Comparison of ENCODE assay signal across 18 cellular contexts in genomic region chrX:109638158-109638557, GRCh38. TPM values are rescaled to one million over a fixed set of nuclear protein-coding genes. Genes with fewer than 3 reads are reported as not detected.
DNase-seq lines count a peak whose midpoint lies in the region; ATAC-seq and FAIRE-seq lines count a peak whose summit lies in the region.
"Had no signal": no experiment of that assay in that cellular context is flagged by ENCODE, and none has a peak within 500 bp of the region (broad histone marks: within the 10 kb centered on the region; RNA-seq: fewer than 3 reads in every experiment).

No MANE protein-coding gene starts in this region.

- no peaks in the 10 kb centered on the region for H3K9me3 ChIP-seq in CD4-positive, CD25-positive, alpha-beta regulatory T cell (ENCODE audit: control insufficient read depth in 2 of 2, low read length in 2 of 2)
- H3K9me3 ChIP-seq: BLaER1 had no signal

- H3K4me1 Mint-ChIP-seq in activated CD4-positive, alpha-beta T cell treated with anti-CD3 and anti-CD28 coated beads, Interleukin-2, amount 10 ng/mL, durations not matched to agents 7 days and 5 days = peaks cover 23% of the 10 kb centered on the region
- H3K4me1 Mint-ChIP-seq in activated T-cell treated with anti-CD3 and anti-CD28 coated beads, Interleukin-2, amount 50 U/mL, for 72 hours (ENCODE audit: low read depth) = no peaks in the 10 kb centered on the region
- peaks cover 10 to 20% (median 14%) of the 10 kb centered on the region in 4 donors for H3K4me1 Mint-ChIP-seq in CD4-positive, CD25-positive, alpha-beta regulatory T cell
- H3K4me1 Mint-ChIP-seq in activated T-helper 1 cell treated with anti-CD3 and anti-CD28 coated beads, Interleukin-12 subunit alpha, Interleukin-12 subunit beta, Interleukin-2, Interleukin-4 antibody, amounts not matched to agents 30 ng/mL and 10 ng/mL and 1 ng/mL, durations not matched to agents 14 hours and 24 hours and 36 hours (ENCODE audit: low read depth) = peaks cover 26% of the 10 kb centered on the region
- H3K4me1 Mint-ChIP-seq: CD14-positive monocyte, H9 had no signal

- no peak for FAIRE-seq in GM19239 (lab: Jason Lieb, UNC)
- FAIRE-seq: H1, HepG2 had no signal

- DNase-seq in activated CD4-positive, alpha-beta T cell treated with anti-CD3 and anti-CD28 coated beads, Interleukin-2, amount 10 ng/mL, durations not matched to agents 7 days and 5 days = no peak
- no peak for DNase-seq in activated CD4-positive, alpha-beta T cell treated with anti-CD3 and anti-CD28 coated beads for 1 hour
- DNase-seq in activated T-cell treated with anti-CD3 and anti-CD28 coated beads, Interleukin-2, amount 50 U/mL, for 72 hours = no peak
- no peak for DNase-seq in activated T-cell treated with anti-CD3 and anti-CD28 coated beads, Interleukin-2, amount 50 U/mL, for 1 hour
- peak in 1 of 3 donors; percentile 59 for DNase-seq in CD4-positive, CD25-positive, alpha-beta regulatory T cell
- DNase-seq in activated T-helper 1 cell treated with anti-CD3 and anti-CD28 coated beads, Interleukin-12 subunit alpha, Interleukin-12 subunit beta, Interleukin-2, Interleukin-4 antibody, amounts not matched to agents 30 ng/mL and 10 ng/mL and 1 ng/mL, durations not matched to agents 14 hours and 24 hours and 36 hours (ENCODE audit: low spot score) = no peak
- no peak for DNase-seq in GM19239 (ENCODE audit: insufficient read length, low spot score)
- DNase-seq: 8988T; Calu3; CD8-positive, alpha-beta T cell; DMS79 treated with DMSO at 0.1 percent for 48 hours; GF-D8; H9 had no signal

- H3K9me3 Mint-ChIP-seq in activated CD4-positive, alpha-beta T cell treated with anti-CD3 and anti-CD28 coated beads, Interleukin-2, amount 10 ng/mL, durations not matched to agents 7 days and 5 days = peaks cover 3% of the 10 kb centered on the region
- no peaks in the 10 kb centered on the region for H3K9me3 Mint-ChIP-seq in activated T-cell treated with anti-CD3 and anti-CD28 coated beads, Interleukin-2, amount 50 U/mL, for 72 hours
- H3K9me3 Mint-ChIP-seq in CD4-positive, CD25-positive, alpha-beta regulatory T cell = peaks cover 0 to 2% (median 0%) of the 10 kb centered on the region in 7 donors
- no peaks in the 10 kb centered on the region for H3K9me3 Mint-ChIP-seq in activated T-helper 1 cell treated with anti-CD3 and anti-CD28 coated beads, Interleukin-12 subunit alpha, Interleukin-12 subunit beta, Interleukin-2, Interleukin-4 antibody, amounts not matched to agents 30 ng/mL and 10 ng/mL and 1 ng/mL, durations not matched to agents 14 hours and 24 hours and 36 hours
- H3K9me3 Mint-ChIP-seq: CD8-positive, alpha-beta T cell; H9 had no signal

- H3K27ac Mint-ChIP-seq in activated CD4-positive, alpha-beta T cell treated with anti-CD3 and anti-CD28 coated beads, Interleukin-2, amount 10 ng/mL, durations not matched to agents 7 days and 5 days = peak overlapping the region; percentile 80
- peak overlapping the region; percentile 44 for H3K27ac Mint-ChIP-seq in activated T-cell treated with anti-CD3 and anti-CD28 coated beads, Interleukin-2, amount 50 U/mL, for 72 hours
- peak overlapping the region in 1 of 3 donors; percentile 60 for H3K27ac Mint-ChIP-seq in CD4-positive, CD25-positive, alpha-beta regulatory T cell
- H3K27ac Mint-ChIP-seq in activated T-helper 1 cell treated with anti-CD3 and anti-CD28 coated beads, Interleukin-12 subunit alpha, Interleukin-12 subunit beta, Interleukin-2, Interleukin-4 antibody, amounts not matched to agents 30 ng/mL and 10 ng/mL and 1 ng/mL, durations not matched to agents 14 hours and 24 hours and 36 hours = peak overlapping the region; percentile 76
- H3K27ac Mint-ChIP-seq: CD14-positive monocyte; CD8-positive, alpha-beta T cell; H9 had no signal

- CTCF ChIA-PET in activated CD4-positive, alpha-beta T cell treated with anti-CD3 and anti-CD28 coated beads, Interleukin-2, amount 10 ng/mL, durations not matched to agents 7 days and 5 days (lab: Charles Lee) = interaction anchor here (0.6 kb wide), 1 partner anchor 1476 kb away, joined by 4 read pairs; no protein-coding TSS in a partner anchor

- peak overlapping the region; percentile 34 for H3K4me3 ChIP-seq in CD4-positive, CD25-positive, alpha-beta regulatory T cell (ENCODE audit: low read depth, low read length)
- H3K4me3 ChIP-seq: BLaER1 had no signal

- no peak overlapping the region for H3K4me3 Mint-ChIP-seq in activated CD4-positive, alpha-beta T cell treated with anti-CD3 and anti-CD28 coated beads, Interleukin-2, amount 10 ng/mL, durations not matched to agents 7 days and 5 days
- H3K4me3 Mint-ChIP-seq in activated T-cell treated with anti-CD3 and anti-CD28 coated beads, Interleukin-2, amount 50 U/mL, for 72 hours = no peak overlapping the region
- H3K4me3 Mint-ChIP-seq in CD4-positive, CD25-positive, alpha-beta regulatory T cell = no peak overlapping the region
- peak overlapping the region; percentile 39 for H3K4me3 Mint-ChIP-seq in activated T-helper 1 cell treated with anti-CD3 and anti-CD28 coated beads, Interleukin-12 subunit alpha, Interleukin-12 subunit beta, Interleukin-2, Interleukin-4 antibody, amounts not matched to agents 30 ng/mL and 10 ng/mL and 1 ng/mL, durations not matched to agents 14 hours and 24 hours and 36 hours
- H3K4me3 Mint-ChIP-seq: CD14-positive monocyte; CD8-positive, alpha-beta T cell; H9 had no signal

- H3K27me3 Mint-ChIP-seq in activated CD4-positive, alpha-beta T cell treated with anti-CD3 and anti-CD28 coated beads, Interleukin-2, amount 10 ng/mL, durations not matched to agents 7 days and 5 days = no peaks in the 10 kb centered on the region
- peaks cover 9% of the 10 kb centered on the region for H3K27me3 Mint-ChIP-seq in activated T-cell treated with anti-CD3 and anti-CD28 coated beads, Interleukin-2, amount 50 U/mL, for 72 hours (ENCODE audit: low read depth)
- no peaks in the 10 kb centered on the region for H3K27me3 Mint-ChIP-seq in CD4-positive, CD25-positive, alpha-beta regulatory T cell
- no peaks in the 10 kb centered on the region for H3K27me3 Mint-ChIP-seq in activated T-helper 1 cell treated with anti-CD3 and anti-CD28 coated beads, Interleukin-12 subunit alpha, Interleukin-12 subunit beta, Interleukin-2, Interleukin-4 antibody, amounts not matched to agents 30 ng/mL and 10 ng/mL and 1 ng/mL, durations not matched to agents 14 hours and 24 hours and 36 hours (ENCODE audit: insufficient read depth)

- H3K36me3 Mint-ChIP-seq in activated CD4-positive, alpha-beta T cell treated with anti-CD3 and anti-CD28 coated beads, Interleukin-2, amount 10 ng/mL, durations not matched to agents 7 days and 5 days (ENCODE audit: low read depth) = peaks cover 18% of the 10 kb centered on the region
- H3K36me3 Mint-ChIP-seq in activated T-cell treated with anti-CD3 and anti-CD28 coated beads, Interleukin-2, amount 50 U/mL, for 72 hours (ENCODE audit: insufficient read depth in 2 of 2) = peaks cover 0 to 2% of the 10 kb centered on the region in 2 donors
- H3K36me3 Mint-ChIP-seq in CD4-positive, CD25-positive, alpha-beta regulatory T cell = no peaks in the 10 kb centered on the region
- peaks cover 26% of the 10 kb centered on the region for H3K36me3 Mint-ChIP-seq in activated T-helper 1 cell treated with anti-CD3 and anti-CD28 coated beads, Interleukin-12 subunit alpha, Interleukin-12 subunit beta, Interleukin-2, Interleukin-4 antibody, amounts not matched to agents 30 ng/mL and 10 ng/mL and 1 ng/mL, durations not matched to agents 14 hours and 24 hours and 36 hours (ENCODE audit: low read depth)

- peaks cover 3% of the 10 kb centered on the region for H3K36me3 ChIP-seq in CD4-positive, CD25-positive, alpha-beta regulatory T cell (ENCODE audit: control insufficient read depth, insufficient read depth, low read length)
- H3K36me3 ChIP-seq: BLaER1 had no signal

- no peak for ATAC-seq in activated T-cell treated with anti-CD3 and anti-CD28 coated beads, Interleukin-2, amount 50 U/mL, for 72 hours (replicated peaks in 1 of 2)
- ATAC-seq in CD4-positive, CD25-positive, alpha-beta regulatory T cell (ENCODE audit: low read depth in 2 of 2) = peak in 1 of 2 donors; percentile 52
- ATAC-seq in GM19467 (IDR thresholded peaks at IDR 0.05; ENCODE audit: unreplicated experiment) = no peak
- ATAC-seq: CD8-positive, alpha-beta T cell; HepG2 had no signal

- POLR2A ChIA-PET in activated CD4-positive, alpha-beta T cell treated with anti-CD3 and anti-CD28 coated beads, Interleukin-2, amount 10 ng/mL, durations not matched to agents 7 days and 5 days (lab: Charles Lee) = no interaction called here

- intact Hi-C loops in activated T-helper 1 cell treated with anti-CD3 and anti-CD28 coated beads, Interleukin-12 subunit alpha, Interleukin-12 subunit beta, Interleukin-2, Interleukin-4 antibody, amounts not matched to agents 30 ng/mL and 10 ng/mL and 1 ng/mL, durations not matched to agents 14 hours and 24 hours and 36 hours (cut with micrococcal nuclease) = loop anchor here (5.0 kb wide), 1 partner anchor 101 kb away; the partner anchor contains the start of gene NXT2

- H3K27me3 ChIP-seq in CD4-positive, CD25-positive, alpha-beta regulatory T cell (ENCODE audit: control insufficient read depth, insufficient read depth, low read length) = no peaks in the 10 kb centered on the region

- peaks cover 6% of the 10 kb centered on the region for H3K4me1 ChIP-seq in CD4-positive, CD25-positive, alpha-beta regulatory T cell (ENCODE audit: control insufficient read depth, insufficient read depth, low read length, poor library complexity, severe bottlenecking)
- H3K4me1 ChIP-seq: BLaER1 had no signal

- H3K27ac ChIP-seq in CD4-positive, CD25-positive, alpha-beta regulatory T cell (ENCODE audit: insufficient read depth, low read length, poor library complexity, severe bottlenecking) = no peak overlapping the region
- H3K27ac ChIP-seq: BLaER1 had no signal

RNA-seq across cellular contexts. Expression of gene KCNE5, which starts 13.2 kb away (rescaled TPM):
- under 1 TPM; 0.17 to 0.19 TPM for total RNA-seq in activated CD4-positive, alpha-beta T cell treated with anti-CD3 and anti-CD28 coated beads, Interleukin-2, amount 10 ng/mL, durations not matched to agents 7 days and 5 days
- under 1 TPM; 0.16 to 0.26 TPM for total RNA-seq in activated T-cell treated with anti-CD3 and anti-CD28 coated beads, Interleukin-2, amount 50 U/mL, for 72 hours
- not detected for total RNA-seq in CD4-positive, CD25-positive, alpha-beta regulatory T cell
- polyA plus RNA-seq in CD4-positive, CD25-positive, alpha-beta regulatory T cell = not detected
- total RNA-seq in activated T-helper 1 cell treated with anti-CD3 and anti-CD28 coated beads, Interleukin-12 subunit alpha, Interleukin-12 subunit beta, Interleukin-2, Interleukin-4 antibody, amounts not matched to agents 30 ng/mL and 10 ng/mL and 1 ng/mL, durations not matched to agents 14 hours and 24 hours and 36 hours = 0.52 and 0.81 TPM in 2 replicates
- total RNA-seq: CD8-positive, alpha-beta T cell had no signal
